In the genomic region with DNA sequence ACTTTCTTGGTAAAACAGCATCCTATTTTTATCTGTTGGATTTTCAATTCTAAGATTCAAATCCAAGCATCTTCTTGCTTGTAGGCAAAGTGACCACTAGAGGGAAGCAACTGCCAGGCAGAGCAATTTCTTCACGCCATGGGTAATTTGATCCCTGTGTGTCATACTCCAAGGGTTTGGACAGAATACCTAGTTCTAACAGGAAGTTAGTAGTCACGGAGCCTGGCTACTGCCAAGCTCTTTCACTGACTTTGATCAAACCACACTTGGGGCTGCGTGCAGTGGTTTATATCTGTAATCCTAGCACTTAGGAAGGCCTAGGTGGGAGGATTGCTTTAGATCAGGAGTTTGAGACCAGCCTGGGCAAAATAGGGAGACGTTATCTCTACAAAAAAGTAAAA, we compare ENCODE assay signal across 8 cellular contexts.
DNase-seq lines count a peak whose midpoint lies in the region; ATAC-seq and TF ChIP-seq lines count a peak whose summit lies in the region.

No MANE protein-coding gene starts in this region.

- H3T11ph ChIP-seq in H9 (ENCODE audit: low read length): no peak overlapping the region

- WGBS in H9 (ENCODE audit: extremely low coverage, insufficient read length, low lambda C conversion rate): no CpG with 5 or more reads among the region's 4 CpGs

- no peak overlapping the region for H3K56ac ChIP-seq in H9 (ENCODE audit: insufficient read length, low read depth, low read length)

- no peaks in the 10 kb centered on the region for H3K27me3 Mint-ChIP-seq in H9 (ENCODE audit: low read depth)
- H3K27me3 Mint-ChIP-seq in T-helper 2 cell treated with Interferon-gamma antibody and Interleukin-4, amounts not matched to agents 5 μg/mL and 100 μg/mL, for 36 hours (ENCODE audit: low read depth): peaks cover 4% of the 10 kb centered on the region
- H3K27me3 Mint-ChIP-seq in stimulated activated naive B cell treated with anti-CD40 and anti-IgM and Interleukin-4, amounts not matched to agents 10 μg/mL and 1 μg/mL and 100 μg/mL, for 72 hours: peaks cover 9 to 18% of the 10 kb centered on the region in 2 donors

- H3K9me3 ChIP-seq in H9 (ENCODE audit: control insufficient read depth, low read depth, low read length): no peaks in the 10 kb centered on the region
- no peaks in the 10 kb centered on the region for H3K9me3 ChIP-seq in osteoblast (ENCODE audit: low read depth, low read length)

- peak overlapping the region; percentile 93 for H2AFZ ChIP-seq in H9 (ENCODE audit: low read length)
- no peak overlapping the region for H2AFZ ChIP-seq in osteoblast (ENCODE audit: low read length)

- H3K23ac ChIP-seq in H9 (ENCODE audit: insufficient read length, low read depth, low read length): no peak overlapping the region

- H3K36me3 ChIP-seq in osteoblast (ENCODE audit: insufficient read depth, low read length): no peaks in the 10 kb centered on the region

- H2BK12ac ChIP-seq in H9 (ENCODE audit: insufficient read length, low read depth, low read length): no peak overlapping the region

- H3K18ac ChIP-seq in H9 (ENCODE audit: insufficient read length, low read depth, low read length): no peak overlapping the region

- H3K4ac ChIP-seq in H9 (ENCODE audit: low read depth, low read length): no peak overlapping the region

- H2AK5ac ChIP-seq in H9 (ENCODE audit: insufficient read length, low read length): no peak overlapping the region

- no peak overlapping the region for H2BK120ac ChIP-seq in H9 (ENCODE audit: low read depth, low read length, poor library complexity, severe bottlenecking)

- no peak overlapping the region for H4K5ac ChIP-seq in H9 (ENCODE audit: insufficient read length, low read depth, low read length)

- H3K4me1 ChIP-seq in H9 (ENCODE audit: insufficient read depth, low read length) (peaks cover 6% of the 10 kb centered on the region; the same call in 1 of the 2 replicates), osteoblast (ENCODE audit: insufficient read depth, low read length) (peaks cover 59% of the 10 kb centered on the region)

- H3K4me1 Mint-ChIP-seq in H9: peaks cover 14 to 17% of the 10 kb centered on the region in 2 experiments
- H3K4me1 Mint-ChIP-seq in T-helper 2 cell treated with Interferon-gamma antibody and Interleukin-4, amounts not matched to agents 5 μg/mL and 100 μg/mL, for 36 hours (ENCODE audit: low read depth): no peaks in the 10 kb centered on the region
- H3K4me1 Mint-ChIP-seq in stimulated activated naive B cell treated with anti-CD40 and anti-IgM and Interleukin-4, amounts not matched to agents 10 μg/mL and 1 μg/mL and 100 μg/mL, for 72 hours: no peaks in the 10 kb centered on the region

- H3K27ac Mint-ChIP-seq in H9: peak overlapping the region; percentile 79 to 99 (median 83); a peak in 6 of 7 replicates
- H3K27ac Mint-ChIP-seq in T-helper 2 cell treated with Interferon-gamma antibody and Interleukin-4, amounts not matched to agents 5 μg/mL and 100 μg/mL, for 36 hours: peak overlapping the region; percentile 56
- H3K27ac Mint-ChIP-seq in stimulated activated naive B cell treated with anti-CD40 and anti-IgM and Interleukin-4, amounts not matched to agents 10 μg/mL and 1 μg/mL and 100 μg/mL, for 72 hours: no peak overlapping the region

- H4K20me1 ChIP-seq in H9 (ENCODE audit: control insufficient read depth, insufficient read depth, insufficient read length): no peaks in the 10 kb centered on the region
- H4K20me1 ChIP-seq in osteoblast (ENCODE audit: insufficient read depth, low read length): no peaks in the 10 kb centered on the region

- no peak overlapping the region for H3K4me3 ChIP-seq in osteoblast (ENCODE audit: insufficient read depth, low read length)

- no peaks in the 10 kb centered on the region for H3K9me3 Mint-ChIP-seq in H9
- H3K9me3 Mint-ChIP-seq in T-helper 2 cell treated with Interferon-gamma antibody and Interleukin-4, amounts not matched to agents 5 μg/mL and 100 μg/mL, for 36 hours: no peaks in the 10 kb centered on the region
- H3K9me3 Mint-ChIP-seq in stimulated activated naive B cell treated with anti-CD40 and anti-IgM and Interleukin-4, amounts not matched to agents 10 μg/mL and 1 μg/mL and 100 μg/mL, for 72 hours: peaks cover 0 to 4% of the 10 kb centered on the region in 2 donors

- H3K79me2 ChIP-seq in H9 (ENCODE audit: insufficient read depth, low read length): no peaks in the 10 kb centered on the region
- no peaks in the 10 kb centered on the region for H3K79me2 ChIP-seq in osteoblast (ENCODE audit: insufficient read depth, low read length)

- no peaks in the 10 kb centered on the region for H3K23me2 ChIP-seq in H9 (ENCODE audit: insufficient read length, low read depth, low read length, poor library complexity, severe bottlenecking)

- no peak overlapping the region for H4K91ac ChIP-seq in H9 (ENCODE audit: insufficient read length, low read depth, low read length)

- no peak overlapping the region for H2BK5ac ChIP-seq in H9 (ENCODE audit: insufficient read length, low read length)

- ATAC-seq in stimulated activated naive B cell treated with anti-CD40 and anti-IgM and Interleukin-4, amounts not matched to agents 10 μg/mL and 1 μg/mL and 100 μg/mL, for 72 hours (replicated peaks): no peak

- peak overlapping the region; percentile 13 for H3K4me2 ChIP-seq in H9 (ENCODE audit: insufficient read depth, insufficient read length, low read length)
- peak overlapping the region; percentile 25 for H3K4me2 ChIP-seq in osteoblast (ENCODE audit: insufficient read depth, low read length)

- TF ChIP-seq CTCF in H9 (conservative IDR thresholded peaks at IDR 0.05): peak; percentile 90
- TF ChIP-seq CTCF in osteoblast (IDR thresholded peaks at IDR 0.05; ENCODE audit: extremely low read depth, low read depth, low read length): peak; percentile 93

- H3K14ac ChIP-seq in H9 (ENCODE audit: insufficient read depth, low read length): no peak overlapping the region

- no peak overlapping the region for H4K8ac ChIP-seq in H9 (replicated peaks; ENCODE audit: insufficient read length, low read depth, low read length)

- no peaks in the 10 kb centered on the region for H3K36me3 Mint-ChIP-seq in H9 (ENCODE audit: insufficient read depth in 1 of 3, low read depth in 3 of 3)
- no peaks in the 10 kb centered on the region for H3K36me3 Mint-ChIP-seq in T-helper 2 cell treated with Interferon-gamma antibody and Interleukin-4, amounts not matched to agents 5 μg/mL and 100 μg/mL, for 36 hours (ENCODE audit: low read depth)
- no peaks in the 10 kb centered on the region for H3K36me3 Mint-ChIP-seq in stimulated activated naive B cell treated with anti-CD40 and anti-IgM and Interleukin-4, amounts not matched to agents 10 μg/mL and 1 μg/mL and 100 μg/mL, for 72 hours

- H3K27me3 ChIP-seq in H9 (ENCODE audit: insufficient read depth, low read length) (no peaks in the 10 kb centered on the region), osteoblast (ENCODE audit: insufficient read depth, low read length) (no peaks in the 10 kb centered on the region)

- H3K4me3 Mint-ChIP-seq in H9: peak overlapping the region in 1 of 2 experiments; percentile 29; a peak in 1 of 5 replicates
- no peak overlapping the region for H3K4me3 Mint-ChIP-seq in T-helper 2 cell treated with Interferon-gamma antibody and Interleukin-4, amounts not matched to agents 5 μg/mL and 100 μg/mL, for 36 hours
- H3K4me3 Mint-ChIP-seq in stimulated activated naive B cell treated with anti-CD40 and anti-IgM and Interleukin-4, amounts not matched to agents 10 μg/mL and 1 μg/mL and 100 μg/mL, for 72 hours: no peak overlapping the region

- no peak overlapping the region for H2BK20ac ChIP-seq in H9 (ENCODE audit: low read depth, low read length, poor library complexity, severe bottlenecking)

- DNase-seq in COLO668 (lab: John Stamatoyannopoulos, UW; ENCODE audit: unreplicated experiment): peak; percentile 61
- peak; percentile 80 for DNase-seq in H9
- peak; percentile 85 to 92 for DNase-seq in NCI-H2081 (lab: John Stamatoyannopoulos, UW)
- no peak for DNase-seq in T-helper 2 cell treated with Interferon-gamma antibody and Interleukin-4, amounts not matched to agents 5 μg/mL and 100 μg/mL, for 36 hours (ENCODE audit: low spot score)
- peak; percentile 81 for DNase-seq in foreskin melanocyte
- DNase-seq in osteoblast (ENCODE audit: insufficient read length, low spot score, missing footprints): peak; percentile 79
- no peak for DNase-seq in stimulated activated naive B cell treated with anti-CD40 and anti-IgM and Interleukin-4, amounts not matched to agents 10 μg/mL and 1 μg/mL and 100 μg/mL, for 72 hours
- DNase-seq in stimulated activated CD4-positive, alpha-beta T cell treated with anti-CD3 and anti-CD28 coated beads, Interleukin-4, amount 100 ng/mL, for 4 hours: no peak

- no peak overlapping the region for H3K27ac ChIP-seq in H9 (ENCODE audit: insufficient read length, low read depth, low read length)
- H3K27ac ChIP-seq in osteoblast (ENCODE audit: low read depth, low read length): peak overlapping the region; percentile 98

- no peaks in the 10 kb centered on the region for H3K79me1 ChIP-seq in H9 (ENCODE audit: insufficient read depth, low read depth, low read length, poor library complexity, severe bottlenecking)

- H3K9ac ChIP-seq in H9 (ENCODE audit: extremely low read depth, insufficient read length, low read length): no peak overlapping the region

- no peak overlapping the region for H2BK15ac ChIP-seq in H9 (ENCODE audit: low read depth, low read length)

Comparison
In these comparisons a context has a peak if more than half of its experiments do, and no peak if none do; other contexts are left out.
1. DNase-seq: peak in COLO668 (single experiment), H9 (single experiment), NCI-H2081 (2 of 2), foreskin melanocyte (single experiment) and osteoblast (single experiment); none in T-helper 2 cell treated with Interferon-gamma antibody and Interleukin-4, amounts not matched to agents 5 μg/mL and 100 μg/mL, for 36 hours (single experiment), stimulated activated naive B cell treated with anti-CD40 and anti-IgM and Interleukin-4, amounts not matched to agents 10 μg/mL and 1 μg/mL and 100 μg/mL, for 72 hours (single experiment) and stimulated activated CD4-positive, alpha-beta T cell treated with anti-CD3 and anti-CD28 coated beads, Interleukin-4, amount 100 ng/mL, for 4 hours (0 of 2).